Comparison of ENCODE assay signal across 1 cellular context in the genomic region with DNA sequence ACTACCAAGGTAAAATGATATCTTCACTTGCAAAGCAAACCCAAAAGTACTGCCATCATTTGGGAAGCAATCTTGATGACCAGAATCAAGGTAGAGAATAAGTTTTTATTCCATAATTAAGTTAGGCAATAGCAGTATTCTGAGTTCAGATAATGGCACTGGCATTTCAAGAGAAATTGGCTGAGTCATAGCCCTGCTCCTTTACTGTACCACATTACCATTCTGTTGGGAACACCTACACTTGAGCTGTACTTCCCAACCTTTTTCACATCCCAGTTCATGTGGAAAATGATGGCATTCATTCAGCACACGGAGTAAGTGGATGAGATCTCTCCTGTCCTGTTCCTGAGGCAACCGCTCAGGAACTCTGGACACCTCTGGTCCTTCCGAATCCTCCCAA.
TF ChIP-seq lines count a peak whose summit lies in the region.

No MANE protein-coding gene starts in this region.

TF ChIP-seq in IMR-90, 13 proteins besides CTCF, POLR2A, EP300 and RAD21:
- TF ChIP-seq CEBPB (IDR thresholded peaks at IDR 0.05; ENCODE audit: low read depth, low read length) (peak; percentile 47; the same call in 1 of the 2 replicates), MAZ (IDR thresholded peaks at IDR 0.05; ENCODE audit: borderline replicate concordance, low read depth, low read length) (no peak), MAFK (IDR thresholded peaks at IDR 0.05; ENCODE audit: low read depth, low read length) (no peak), BHLHE40 (IDR thresholded peaks at IDR 0.05; ENCODE audit: low read depth, low read length) (no peak), NFE2L2 (IDR thresholded peaks at IDR 0.05; ENCODE audit: low read depth, low read length) (peak; percentile 68), MXI1 (IDR thresholded peaks at IDR 0.05; ENCODE audit: borderline replicate concordance, low read depth, low read length) (no peak)
- TF ChIP-seq, protein P1, sequence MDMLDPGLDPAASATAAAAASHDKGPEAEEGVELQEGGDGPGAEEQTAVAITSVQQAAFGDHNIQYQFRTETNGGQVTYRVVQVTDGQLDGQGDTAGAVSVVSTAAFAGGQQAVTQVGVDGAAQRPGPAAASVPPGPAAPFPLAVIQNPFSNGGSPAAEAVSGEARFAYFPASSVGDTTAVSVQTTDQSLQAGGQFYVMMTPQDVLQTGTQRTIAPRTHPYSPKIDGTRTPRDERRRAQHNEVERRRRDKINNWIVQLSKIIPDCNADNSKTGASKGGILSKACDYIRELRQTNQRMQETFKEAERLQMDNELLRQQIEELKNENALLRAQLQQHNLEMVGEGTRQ (IDR thresholded peaks at IDR 0.05; ENCODE audit: low read depth, low read length) = no peak
